In genomic region chr16:9297437-9298113, GRCh38 we compare ENCODE assay signal across 9 cellular contexts.
DNase-seq lines count a peak whose midpoint lies in the region; ATAC-seq, FAIRE-seq and TF ChIP-seq lines count a peak whose summit lies in the region.
"Had no signal": no experiment of that assay in that cellular context is flagged by ENCODE, and none has a peak within 500 bp of the region (broad histone marks: within the 10 kb centered on the region; RNA-seq: fewer than 3 reads in every experiment).

No MANE protein-coding gene starts in this region.

- no peak overlapping the region for H2AFZ ChIP-seq in endothelial cell of umbilical vein (ENCODE audit: low read depth, low read length)

- no peak for ATAC-seq in HG03378 (IDR thresholded peaks at IDR 0.05; ENCODE audit: unreplicated experiment)
- no peak for ATAC-seq in HG03354 (IDR thresholded peaks at IDR 0.05; ENCODE audit: poor library complexity, severe bottlenecking, unreplicated experiment)

- no peak overlapping the region for H3K9ac ChIP-seq in endothelial cell of umbilical vein (replicated peaks; ENCODE audit: extremely low read depth, insufficient read depth, low read length)

- intact Hi-C loops in endothelial cell of umbilical vein (cut with micrococcal nuclease), result loop anchor here (1.0 kb wide), 1 partner anchor 884 kb away; no protein-coding TSS in a partner anchor

- no peaks in the 10 kb centered on the region for H3K27me3 ChIP-seq in endothelial cell of umbilical vein (ENCODE audit: control insufficient read depth in 2 of 2, insufficient read depth in 2 of 2, low read length in 2 of 2)

- BruUV-seq in endothelial cell of umbilical vein (replicated peaks; lab: Mats Ljungman, UMichigan), result no TSS peak

- H3K79me2 ChIP-seq in endothelial cell of umbilical vein (ENCODE audit: control insufficient read depth, insufficient read depth, low read length), result no peaks in the 10 kb centered on the region

- peak; percentile 55 to 58 for TF ChIP-seq CTCF in endothelial cell of umbilical vein (IDR thresholded peaks at IDR 0.05; ENCODE audit: extremely low read depth in 1 of 2, insufficient read depth in 1 of 2, low read depth in 1 of 2, low read length in 2 of 2)

- dilution Hi-C loops in endothelial cell of umbilical vein (cut with MboI; ENCODE audit: extremely low pct_ligation_motif_present, low sequenced_read_pairs), result no loop called here

- H3K27ac ChIP-seq in endothelial cell of umbilical vein (ENCODE audit: insufficient read depth, low read depth, low read length), result no peak overlapping the region
- H3K27ac ChIP-seq: epithelial cell of prostate had no signal

- H3K9me3 ChIP-seq in endothelial cell of umbilical vein (replicated peaks; ENCODE audit: control insufficient read depth, insufficient read depth, low read length), result no peaks in the 10 kb centered on the region

- no peaks in the 10 kb centered on the region for H3K36me3 ChIP-seq in endothelial cell of umbilical vein (ENCODE audit: control insufficient read depth in 2 of 2, extremely low read depth in 1 of 2, insufficient read depth in 2 of 2, low read length in 2 of 2)

- H3K9me1 ChIP-seq in endothelial cell of umbilical vein (replicated peaks; ENCODE audit: control insufficient read depth, extremely low read depth, insufficient read depth, low read length), result no peaks in the 10 kb centered on the region

- TF ChIP-seq POLR2A in endothelial cell of umbilical vein (IDR thresholded peaks at IDR 0.05; ENCODE audit: low read depth, low read length), result no peak

- no peak overlapping the region for H3K4me3 ChIP-seq in endothelial cell of umbilical vein (replicated peaks in 1 of 3; ENCODE audit: insufficient read depth in 1 of 3, low read depth in 1 of 3, low read length in 3 of 3)

- no peaks in the 10 kb centered on the region for H3K4me1 ChIP-seq in endothelial cell of umbilical vein (ENCODE audit: control insufficient read depth, extremely low read depth, insufficient read depth, low read length)

- CTCF ChIA-PET in endothelial cell of umbilical vein (lab: Charles Lee), result interaction anchor here (0.7 to 1.0 kb wide), 6 partner anchors 10 to 1439 kb away, joined by 3 to 5 read pairs (median 3); partner anchors contain the start of gene GRIN2A

- H4K20me1 ChIP-seq in endothelial cell of umbilical vein (replicated peaks; ENCODE audit: control insufficient read depth, extremely low read depth, insufficient read depth, low read length), result no peaks in the 10 kb centered on the region

- POLR2A ChIA-PET in endothelial cell of umbilical vein (lab: Charles Lee), result no interaction called here

- no peak overlapping the region for H3K4me2 ChIP-seq in endothelial cell of umbilical vein (ENCODE audit: insufficient read depth, low read length)

- FAIRE-seq in endothelial cell of umbilical vein (lab: Jason Lieb, UNC), result no peak

- peak; percentile 22 for DNase-seq in GM03348 (ENCODE audit: low spot score)
- DNase-seq in M059J (ENCODE audit: low read depth), result peak; percentile 9
- DNase-seq in endothelial cell of umbilical vein (ENCODE audit: low read depth, low spot score), result peak; percentile 2
- peak; percentile 33 for DNase-seq in pons (ENCODE audit: low spot score)
- DNase-seq in activated gamma-delta T cell treated with Interleukin-2 at 50 U/mL for 16 hours, result no peak
- no peak for DNase-seq in NCI-H345 (lab: John Stamatoyannopoulos, UW)

TF ChIP-seq in endothelial cell of umbilical vein, 7 proteins besides CTCF, POLR2A, EP300 and RAD21:
- TF ChIP-seq MAX (IDR thresholded peaks at IDR 0.05; ENCODE audit: insufficient read depth, insufficient read length) (peak; percentile 37), JUN (IDR thresholded peaks at IDR 0.05; ENCODE audit: borderline replicate concordance, insufficient read depth, insufficient read length, low read depth) (no peak)

Comparison
In these comparisons a context has a peak if more than half of its experiments do, and no peak if none do; other contexts are left out.
1. DNase-seq: peak in GM03348 (single experiment), M059J (single experiment), endothelial cell of umbilical vein (single experiment) and pons (single experiment); none in activated gamma-delta T cell treated with Interleukin-2 at 50 U/mL for 16 hours (single experiment) and NCI-H345 (single experiment).